ENCODE assay signal across 13 cellular contexts in the genomic region with DNA sequence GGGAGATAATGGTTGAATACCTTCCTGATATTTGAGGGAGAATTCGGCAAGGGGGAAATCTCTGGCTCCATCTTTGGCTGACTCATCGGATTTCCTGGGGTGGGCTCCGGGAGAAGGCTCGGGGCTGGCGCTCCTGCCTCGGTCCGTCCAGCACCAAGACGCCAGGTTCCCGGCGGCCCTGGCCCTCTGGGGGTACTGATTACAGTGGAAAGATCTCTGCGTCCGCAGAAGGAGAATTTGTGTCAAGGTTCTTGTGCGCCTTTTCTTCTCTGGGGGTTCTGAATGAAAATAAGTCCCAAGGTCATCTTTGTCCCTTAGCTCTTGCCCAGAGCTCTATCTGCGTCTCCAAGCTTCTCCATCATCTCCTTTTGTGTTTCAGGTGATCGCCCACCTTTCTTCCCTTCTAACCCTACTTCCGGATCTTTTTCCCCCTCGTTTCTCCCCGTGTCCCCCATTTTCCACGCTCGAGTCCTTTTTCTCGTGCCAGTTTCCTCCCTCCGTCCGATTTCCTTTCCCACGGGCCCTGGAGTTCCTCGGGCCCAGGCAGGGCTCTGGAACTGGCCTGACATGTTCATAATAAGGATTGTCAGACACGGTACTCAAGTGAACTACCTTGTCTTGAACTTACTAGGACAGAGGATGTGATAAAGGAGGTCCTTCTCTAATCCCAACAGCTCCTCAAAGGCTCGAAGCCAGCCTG. TPM values are rescaled to one million over a fixed set of nuclear protein-coding genes. Genes with fewer than 3 reads are reported as not detected.
A peak's percentile ranks its signal among the peaks of the same experiment; 100 is the strongest.
DNase-seq lines count a peak whose midpoint lies in the region; ATAC-seq and TF ChIP-seq lines count a peak whose summit lies in the region.
"Had no signal": no experiment of that assay in that cellular context is flagged by ENCODE, and none has a peak within 500 bp of the region (broad histone marks: within the 10 kb centered on the region; RNA-seq: fewer than 3 reads in every experiment).

No MANE protein-coding gene starts in this region.

- H3K4me1 Mint-ChIP-seq in activated naive CD8-positive, alpha-beta T cell treated with anti-CD3 and anti-CD28 coated beads, Interleukin-2, amount 10 ng/mL, durations not matched to agents 7 days and 5 days: peaks cover 60% of the 10 kb centered on the region

- no peak for TF ChIP-seq CTCF in heart right ventricle (IDR thresholded peaks at IDR 0.05)
- TF ChIP-seq CTCF in vagina (IDR thresholded peaks at IDR 0.05): no peak

- H3K4me3 Mint-ChIP-seq in activated naive CD8-positive, alpha-beta T cell treated with anti-CD3 and anti-CD28 coated beads, Interleukin-2, amount 10 ng/mL, durations not matched to agents 7 days and 5 days: peak overlapping the region; percentile 91

- H3K79me2 ChIP-seq in mesendoderm (ENCODE audit: control insufficient read depth, insufficient read depth, low read length): no peaks in the 10 kb centered on the region

- H3K4me3 ChIP-seq in heart right ventricle (peak overlapping the region in 1 of 10 donors; percentile 62), right cardiac atrium (ENCODE audit: low read length) (no peak overlapping the region), mesendoderm (ENCODE audit: low read length) (no peak overlapping the region), vagina (peak overlapping the region in 1 of 2 donors; percentile 49)

- no peak overlapping the region for H3K9ac ChIP-seq in mesendoderm (ENCODE audit: low read length)

- no peak overlapping the region for H3K23ac ChIP-seq in mesendoderm (ENCODE audit: low read length)

- peak overlapping the region; percentile 46 for H3K27ac Mint-ChIP-seq in activated naive CD8-positive, alpha-beta T cell treated with anti-CD3 and anti-CD28 coated beads, Interleukin-2, amount 10 ng/mL, durations not matched to agents 7 days and 5 days

- peak overlapping the region in 6 of 10 donors; percentile 72 to 90 (median 84) for H3K27ac ChIP-seq in heart right ventricle
- H3K27ac ChIP-seq in right cardiac atrium (ENCODE audit: low read length): no peak overlapping the region
- H3K27ac ChIP-seq in mesendoderm (ENCODE audit: low read depth, low read length): no peak overlapping the region
- peak overlapping the region; percentile 59 for H3K27ac ChIP-seq in temporal lobe (ENCODE audit: low read depth, low read length)
- H3K27ac ChIP-seq in vagina: no peak overlapping the region
- H3K27ac ChIP-seq: VCaP had no signal

- peak overlapping the region; percentile 37 for H3K56ac ChIP-seq in mesendoderm (ENCODE audit: low read length)

- no peak overlapping the region for H3K4ac ChIP-seq in mesendoderm (ENCODE audit: low read depth, low read length)

- POLR2A ChIA-PET in activated naive CD8-positive, alpha-beta T cell treated with anti-CD3 and anti-CD28 coated beads, Interleukin-2, amount 10 ng/mL, durations not matched to agents 7 days and 5 days (lab: Charles Lee): interaction anchor here (1.0 to 1.8 kb wide), 6 partner anchors 8 to 524 kb away, joined by 3 to 13 read pairs (median 4); no protein-coding TSS in a partner anchor

- H3K18ac ChIP-seq in mesendoderm (ENCODE audit: low read length): no peak overlapping the region

- intact Hi-C loops in heart right ventricle (cut with DNase I): loop anchor here in 3 of 10 donors (5.0 to 10.0 kb wide), 3 partner anchors 520 to 850 kb away; no protein-coding TSS in a partner anchor
- intact Hi-C loops in right cardiac atrium (cut with DNase I): no loop called here
- intact Hi-C loops in vagina (cut with DNase I): no loop called here

- no peaks in the 10 kb centered on the region for H3K36me3 ChIP-seq in heart right ventricle
- H3K36me3 ChIP-seq in mesendoderm (ENCODE audit: control insufficient read depth, insufficient read depth, low read length): no peaks in the 10 kb centered on the region
- H3K36me3 ChIP-seq in vagina: no peaks in the 10 kb centered on the region

- DNase-seq in heart right ventricle: no peak
- DNase-seq in right cardiac atrium: no peak
- no peak for DNase-seq in activated naive CD8-positive, alpha-beta T cell treated with anti-CD3 and anti-CD28 coated beads, Interleukin-2, amount 10 ng/mL, durations not matched to agents 7 days and 5 days
- DNase-seq in mesendoderm: peak; percentile 4
- no peak for DNase-seq in vagina (ENCODE audit: extremely low spot score in 2 of 2)
- DNase-seq in AG08396 (ENCODE audit: low spot score): no peak
- DNase-seq: left cardiac atrium; NCI-H187 treated with DMSO at 0.1 percent for 48 hours; NCI-H774; stimulated activated CD4-positive, alpha-beta T cell treated with anti-CD3 and anti-CD28 coated beads, Interleukin-1b, Interleukin-23, amount 100 ng/mL, for 48 hours had no signal

- H3K4me2 ChIP-seq in mesendoderm (ENCODE audit: low read length): peak overlapping the region; percentile 31

- peaks cover 18% of the 10 kb centered on the region for H3K36me3 Mint-ChIP-seq in activated naive CD8-positive, alpha-beta T cell treated with anti-CD3 and anti-CD28 coated beads, Interleukin-2, amount 10 ng/mL, durations not matched to agents 7 days and 5 days

- H3K9me3 ChIP-seq in heart right ventricle (no peaks in the 10 kb centered on the region), right cardiac atrium (ENCODE audit: control insufficient read depth, low read length) (no peaks in the 10 kb centered on the region), vagina (no peaks in the 10 kb centered on the region)

- ATAC-seq in heart right ventricle: no peak
- ATAC-seq in right cardiac atrium: no peak
- ATAC-seq in activated naive CD8-positive, alpha-beta T cell treated with anti-CD3 and anti-CD28 coated beads, Interleukin-2, amount 10 ng/mL, durations not matched to agents 7 days and 5 days (ENCODE audit: low read depth): no peak
- no peak for ATAC-seq in GM18867 (IDR thresholded peaks at IDR 0.05; ENCODE audit: unreplicated experiment)

- H2BK120ac ChIP-seq in mesendoderm (ENCODE audit: low read depth, low read length): no peak overlapping the region

- H2BK5ac ChIP-seq in mesendoderm (ENCODE audit: low read length): no peak overlapping the region

- 18 to 20% methylated on average over 27 of the region's 27 CpGs for WGBS in heart right ventricle, 2 donors
- WGBS in right cardiac atrium: 16% methylated on average over 27 of the region's 27 CpGs
- WGBS in mesendoderm (ENCODE audit: extremely low coverage, insufficient coverage, low lambda C conversion rate): no CpG with 5 or more reads among the region's 27 CpGs

- no peak overlapping the region for H4K5ac ChIP-seq in mesendoderm (ENCODE audit: low read length)

- no peak overlapping the region for H2AK5ac ChIP-seq in mesendoderm (ENCODE audit: low read length)

- no peaks in the 10 kb centered on the region for H3K79me1 ChIP-seq in mesendoderm (ENCODE audit: low read length)

- no peak for TF ChIP-seq POLR2A in vagina (IDR thresholded peaks at IDR 0.05)

- H3K27me3 ChIP-seq in heart right ventricle (peaks cover 37 to 96% (median 81%) of the 10 kb centered on the region in 7 donors), right cardiac atrium (ENCODE audit: control insufficient read depth, insufficient read depth) (no peaks in the 10 kb centered on the region), mesendoderm (ENCODE audit: insufficient read depth, low read length, poor library complexity) (peaks cover 35% of the 10 kb centered on the region), vagina (peaks cover 18% of the 10 kb centered on the region)

- no peak overlapping the region for H4K8ac ChIP-seq in mesendoderm (ENCODE audit: low read depth, low read length)

- H3K4me1 ChIP-seq in heart right ventricle (peaks cover 4 to 80% (median 46%) of the 10 kb centered on the region in 9 donors), right cardiac atrium (ENCODE audit: control insufficient read depth, insufficient read depth, low read length) (no peaks in the 10 kb centered on the region), mesendoderm (ENCODE audit: control insufficient read depth, low read depth, low read length) (peaks cover 11% of the 10 kb centered on the region), vagina (peaks cover 45% of the 10 kb centered on the region)

- H3K27me3 Mint-ChIP-seq in activated naive CD8-positive, alpha-beta T cell treated with anti-CD3 and anti-CD28 coated beads, Interleukin-2, amount 10 ng/mL, durations not matched to agents 7 days and 5 days: peaks cover 67% of the 10 kb centered on the region

- no peak overlapping the region for H2BK15ac ChIP-seq in mesendoderm (replicated peaks; ENCODE audit: low read depth)

- H3K9me3 Mint-ChIP-seq in activated naive CD8-positive, alpha-beta T cell treated with anti-CD3 and anti-CD28 coated beads, Interleukin-2, amount 10 ng/mL, durations not matched to agents 7 days and 5 days: peaks cover 1% of the 10 kb centered on the region

RNA-seq across cellular contexts. Expression of gene NRN1, which starts 11.6 kb away (rescaled TPM):
- total RNA-seq in heart right ventricle (10 to 100 TPM in 6 of 10 donors, 1 to 10 TPM in 4; 7.1 to 18.8 (median 10.6) TPM), right cardiac atrium (10 to 100 TPM in 2 of 4 donors, 1 to 10 TPM in 2; 6.5 to 14.5 (median 10.6) TPM), temporal lobe (9.6 TPM), vagina (9.8 TPM)
- polyA plus RNA-seq in heart right ventricle (10 to 100 TPM; 19.4 to 24.4 TPM), right cardiac atrium (14.1 TPM)
- total RNA-seq in activated naive CD8-positive, alpha-beta T cell treated with anti-CD3 and anti-CD28 coated beads, Interleukin-2, amount 10 ng/mL, durations not matched to agents 7 days and 5 days: 10 to 100 TPM; 49.8 to 54.8 TPM
- 0.25 TPM for polyA plus RNA-seq in mesendoderm (2013, experiment 1 of 2)
- polyA plus RNA-seq in mesendoderm (2013, experiment 2 of 2): 0.25 TPM

Comparison
In these comparisons a context has a peak if more than half of its experiments do, and no peak if none do; other contexts are left out.
1. H3K27ac ChIP-seq: peak in heart right ventricle (6 of 10) and temporal lobe (single experiment); none in right cardiac atrium (single experiment), mesendoderm (single experiment) and vagina (single experiment).